24 cellular contexts compared by ENCODE assay signal in the genomic region with DNA sequence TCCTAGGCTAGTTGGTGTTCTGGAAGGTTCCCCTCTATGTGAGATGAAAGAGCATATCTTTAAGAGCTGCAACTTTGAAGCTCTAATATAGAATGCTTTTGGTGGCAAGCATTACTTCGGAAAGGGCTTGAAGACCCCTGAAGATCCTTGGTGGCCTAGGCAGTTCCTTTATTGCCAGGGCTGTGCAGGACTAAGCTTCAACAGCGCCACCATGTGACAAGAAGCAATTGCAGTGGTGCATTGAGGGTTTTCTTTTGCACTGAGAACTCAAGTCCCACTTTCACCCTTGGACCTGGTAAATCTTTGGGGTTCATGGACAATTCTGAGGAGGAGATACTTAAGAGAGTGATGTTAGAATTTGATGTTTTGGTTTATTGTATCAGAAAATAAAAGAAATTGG.
DNase-seq lines count a peak whose midpoint lies in the region; ATAC-seq, FAIRE-seq and TF ChIP-seq lines count a peak whose summit lies in the region.
"Had no signal": no experiment of that assay in that cellular context is flagged by ENCODE, and none has a peak within 500 bp of the region (broad histone marks: within the 10 kb centered on the region; RNA-seq: fewer than 3 reads in every experiment).

No MANE protein-coding gene starts in this region.

- H3K4me3 Mint-ChIP-seq in neural progenitor cell = no peak overlapping the region
- H3K4me3 Mint-ChIP-seq: activated CD4-positive, alpha-beta memory T cell treated with anti-CD3 and anti-CD28 coated beads, Interleukin-2, amount 10 ng/mL, durations not matched to agents 7 days and 5 days; activated naive CD4-positive, alpha-beta T cell treated with anti-CD3 and anti-CD28 coated beads, Interleukin-2, amount 50 U/mL, for 24 hours; natural killer cell treated with Interleukin-12 subunit alpha and Interleukin-12 subunit beta and Interleukin-15 and Interleukin-18, amount 100 ng/mL, for 72 hours; T-cell had no signal

- H3K27me3 ChIP-seq in SK-N-SH (ENCODE audit: insufficient read depth) = no peaks in the 10 kb centered on the region; the same call in 1 of the 2 replicates
- H3K27me3 ChIP-seq in Loucy (ENCODE audit: insufficient read depth, low read length, poor library complexity, severe bottlenecking) = no peaks in the 10 kb centered on the region
- H3K27me3 ChIP-seq in K562 (ENCODE audit: control insufficient read depth in 2 of 2, insufficient read depth in 2 of 2, low read length in 2 of 2) = peaks cover 0 to 8% of the 10 kb centered on the region in 2 experiments; a peak in 1 of 5 replicates
- no peaks in the 10 kb centered on the region for H3K27me3 ChIP-seq in neural progenitor cell
- H3K27me3 ChIP-seq: BLaER1 treated with 17β-estradiol and CSF1 and Interleukin-3, amounts not matched to agents 10 nM and 100 nM had no signal

- no peaks in the 10 kb centered on the region for H3K9me1 ChIP-seq in K562 (ENCODE audit: control insufficient read depth, insufficient read depth, low read length)

- WGBS in SK-N-SH (ENCODE audit: low lambda C conversion rate) = 27% methylated on average over 2 of the region's 2 CpGs
- 0% methylated on average over 2 of the region's 2 CpGs for WGBS in K562 (ENCODE audit: insufficient coverage, low coverage, missing lambda C conversion rate)

- DNase-seq in SK-N-SH (no peak), K562 (ENCODE audit: extremely low read depth in 1 of 4, low spot score in 3 of 4) (peak in 3 of 4 experiments; percentile 20 to 24 (median 20)), neural progenitor cell (ENCODE audit: low spot score) (no peak), UCSD-AML1 (lab: John Stamatoyannopoulos, UW; ENCODE audit: unreplicated experiment) (no peak)
- no peak for DNase-seq in activated CD8-positive, alpha-beta memory T cell treated with anti-CD3 and anti-CD28 coated beads, Interleukin-2, amount 50 U/mL, for 4 hours
- DNase-seq: activated CD4-positive, alpha-beta memory T cell treated with anti-CD3 and anti-CD28 coated beads, Interleukin-2, amount 10 ng/mL, durations not matched to agents 7 days and 5 days; activated T-cell treated with anti-CD3 and anti-CD28 coated beads, Interleukin-2, amount 50 U/mL, for 48 hours; kidney glomerular epithelial cell; mesenchymal stem cell; MM.1S; NCI-H1694 treated with DMSO at 0.1 percent for 48 hours; psoas muscle; T-cell had no signal

- no peak overlapping the region for H3K27ac ChIP-seq in SK-N-SH (ENCODE audit: low read depth in 2 of 2, low read length in 1 of 2)
- no peak overlapping the region for H3K27ac ChIP-seq in K562 (ENCODE audit: extremely low read depth, low read depth, low read length)
- no peak overlapping the region for H3K27ac ChIP-seq in neural progenitor cell
- H3K27ac ChIP-seq: A549; BLaER1 treated with 17β-estradiol and CSF1 and Interleukin-3, amounts not matched to agents 10 nM and 100 nM; coronary artery; psoas muscle had no signal

- no peaks in the 10 kb centered on the region for H3K79me2 ChIP-seq in SK-N-SH (ENCODE audit: insufficient read depth)
- H3K79me2 ChIP-seq in Loucy (ENCODE audit: insufficient read depth, low read length) = no peaks in the 10 kb centered on the region
- H3K79me2 ChIP-seq in K562 (ENCODE audit: control insufficient read depth, insufficient read depth, low read length) = no peaks in the 10 kb centered on the region
- H3K79me2 ChIP-seq in neural progenitor cell (ENCODE audit: low read depth) = no peaks in the 10 kb centered on the region

- no peaks in the 10 kb centered on the region for H3K27me3 Mint-ChIP-seq in neural progenitor cell (ENCODE audit: insufficient read depth, low read depth)

- no TSS peak for BruUV-seq in K562 (replicated peaks; lab: Mats Ljungman, UMichigan)

- H3K4me1 ChIP-seq in SK-N-SH (ENCODE audit: control insufficient read depth in 1 of 2, insufficient read depth in 2 of 2, low read depth in 1 of 2, low read length in 1 of 2) (peaks cover 0 to 10% of the 10 kb centered on the region in 2 experiments; a peak in 1 of 4 replicates), Loucy (ENCODE audit: insufficient read depth, low read length, poor library complexity, severe bottlenecking) (no peaks in the 10 kb centered on the region), K562 (replicated peaks in 1 of 2; ENCODE audit: control insufficient read depth in 2 of 2, insufficient read depth in 2 of 2, low read length in 2 of 2) (no peaks in the 10 kb centered on the region; a peak in 1 of 5 replicates), neural progenitor cell (no peaks in the 10 kb centered on the region)
- H3K4me1 ChIP-seq: A549, HAP-1, psoas muscle had no signal

- no peaks in the 10 kb centered on the region for H3K4me1 Mint-ChIP-seq in neural progenitor cell
- H3K4me1 Mint-ChIP-seq: activated CD4-positive, alpha-beta memory T cell treated with anti-CD3 and anti-CD28 coated beads, Interleukin-2, amount 10 ng/mL, durations not matched to agents 7 days and 5 days; activated naive CD4-positive, alpha-beta T cell treated with anti-CD3 and anti-CD28 coated beads, Interleukin-2, amount 50 U/mL, for 24 hours; T-cell had no signal

- no peak overlapping the region for H3K4me2 ChIP-seq in SK-N-SH
- H3K4me2 ChIP-seq in Loucy (ENCODE audit: low read depth, low read length, poor library complexity, severe bottlenecking) = no peak overlapping the region
- no peak overlapping the region for H3K4me2 ChIP-seq in K562 (ENCODE audit: insufficient read depth, low read length)
- H3K4me2 ChIP-seq in neural progenitor cell = no peak overlapping the region
- H3K4me2 ChIP-seq: A549; BLaER1 treated with 17β-estradiol and CSF1 and Interleukin-3, amounts not matched to agents 10 nM and 100 nM had no signal

- no peaks in the 10 kb centered on the region for H3K36me3 Mint-ChIP-seq in neural progenitor cell

- intact Hi-C loops in K562 (cut with micrococcal nuclease) = no loop called here

- peaks cover 13% of the 10 kb centered on the region for H3K9me3 Mint-ChIP-seq in neural progenitor cell
- H3K9me3 Mint-ChIP-seq: natural killer cell treated with Interleukin-12 subunit alpha and Interleukin-12 subunit beta and Interleukin-15 and Interleukin-18, amount 100 ng/mL, for 72 hours had no signal

- H3K9me3 ChIP-seq in SK-N-SH = no peaks in the 10 kb centered on the region
- H3K9me3 ChIP-seq in Loucy (ENCODE audit: insufficient read depth, low read depth, low read length) = peaks cover 6% of the 10 kb centered on the region; the same call in 1 of the 2 replicates
- no peaks in the 10 kb centered on the region; the same call in 1 of the 2 replicates for H3K9me3 ChIP-seq in K562 (replicated peaks; ENCODE audit: control insufficient read depth, insufficient read depth, low read depth, low read length)
- no peaks in the 10 kb centered on the region for H3K9me3 ChIP-seq in neural progenitor cell (ENCODE audit: low read depth)
- H3K9me3 ChIP-seq: HAP-1 had no signal

- no peak for ATAC-seq in SK-N-SH treated with all-trans-retinoic acid at 6 μM for 48 hours
- no peak for ATAC-seq in K562
- no peak for ATAC-seq in GM18520 (IDR thresholded peaks at IDR 0.05; ENCODE audit: unreplicated experiment)
- ATAC-seq: A549; natural killer cell treated with Interleukin-12 subunit alpha and Interleukin-12 subunit beta and Interleukin-15 and Interleukin-18, amount 100 ng/mL, for 72 hours; psoas muscle; T-cell had no signal

- POLR2A ChIA-PET in SK-N-SH (lab: Yijun Ruan, JAX) (no interaction called here), K562 (lab: Yijun Ruan, JAX) (interaction anchor here (0.7 kb wide), 1 partner anchor 24 kb away, joined by 3 read pairs; no protein-coding TSS in a partner anchor)

- no peak for TF ChIP-seq EP300 in SK-N-SH (IDR thresholded peaks at IDR 0.05; ENCODE audit: borderline replicate concordance in 1 of 2, low read depth in 1 of 2, low read length in 1 of 2)
- no peak for TF ChIP-seq EP300 in K562 (IDR thresholded peaks at IDR 0.05; ENCODE audit: low read length)

- CTCF ChIA-PET in SK-N-SH (lab: Yijun Ruan, JAX) (no interaction called here), K562 (lab: Yijun Ruan, JAX; ENCODE audit: low intra/inter-chr PET ratio) (no interaction called here)

- H2AFZ ChIP-seq in SK-N-SH (ENCODE audit: low read depth) (no peak overlapping the region), Loucy (ENCODE audit: low read length) (no peak overlapping the region), K562 (ENCODE audit: low read depth, low read length) (no peak overlapping the region), neural progenitor cell (replicated peaks) (no peak overlapping the region)

- TF ChIP-seq POLR2A in K562 (conservative IDR thresholded peaks at IDR 0.05) = no peak

- in situ Hi-C loops in K562 (cut with MboI) = no loop called here

- TF ChIP-seq CTCF in SK-N-SH (IDR thresholded peaks at IDR 0.05) = peak; percentile 19; the same call in 1 of the 2 replicates
- peak; percentile 44 for TF ChIP-seq CTCF in Loucy (conservative IDR thresholded peaks at IDR 0.05; ENCODE audit: low read length)
- peak; percentile 21 to 41 (median 39); a peak in 3 of 6 replicates for TF ChIP-seq CTCF in K562 (IDR thresholded peaks at IDR 0.05 in 2 of 3, conservative IDR thresholded peaks at IDR 0.05 in 1 of 3; ENCODE audit: insufficient read depth in 2 of 3, low read depth in 1 of 3, low read length in 3 of 3)
- TF ChIP-seq CTCF in neural progenitor cell (IDR thresholded peaks at IDR 0.05) = peak; percentile 21

- no peak overlapping the region for H3K27ac Mint-ChIP-seq in neural progenitor cell
- H3K27ac Mint-ChIP-seq: activated CD4-positive, alpha-beta memory T cell treated with anti-CD3 and anti-CD28 coated beads, Interleukin-2, amount 10 ng/mL, durations not matched to agents 7 days and 5 days; activated naive CD4-positive, alpha-beta T cell treated with anti-CD3 and anti-CD28 coated beads, Interleukin-2, amount 50 U/mL, for 24 hours; natural killer cell treated with Interleukin-12 subunit alpha and Interleukin-12 subunit beta and Interleukin-15 and Interleukin-18, amount 100 ng/mL, for 72 hours; T-cell had no signal

- H4K20me1 ChIP-seq in SK-N-SH (ENCODE audit: insufficient read depth) = no peaks in the 10 kb centered on the region
- H4K20me1 ChIP-seq in Loucy (ENCODE audit: insufficient read depth, low read length, poor library complexity, severe bottlenecking) = no peaks in the 10 kb centered on the region
- H4K20me1 ChIP-seq in K562 (replicated peaks; ENCODE audit: control insufficient read depth, insufficient read depth, low read length) = no peaks in the 10 kb centered on the region
- no peaks in the 10 kb centered on the region for H4K20me1 ChIP-seq in neural progenitor cell (ENCODE audit: low read depth)
- H4K20me1 ChIP-seq: BLaER1 treated with 17β-estradiol and CSF1 and Interleukin-3, amounts not matched to agents 10 nM and 100 nM had no signal

- H3K9me2 ChIP-seq in SK-N-SH (no peaks in the 10 kb centered on the region), Loucy (replicated peaks; ENCODE audit: low read depth, low read length) (no peaks in the 10 kb centered on the region)

- H3F3A ChIP-seq in SK-N-SH (replicated peaks; ENCODE audit: insufficient read depth) (no peaks in the 10 kb centered on the region), Loucy (ENCODE audit: low read depth) (no peaks in the 10 kb centered on the region), neural progenitor cell (ENCODE audit: low read depth) (no peaks in the 10 kb centered on the region)

- H3K9ac ChIP-seq in SK-N-SH = no peak overlapping the region
- no peak overlapping the region for H3K9ac ChIP-seq in Loucy (ENCODE audit: low read depth, low read length, poor library complexity, severe bottlenecking)
- no peak overlapping the region for H3K9ac ChIP-seq in K562 (ENCODE audit: insufficient read depth in 1 of 2, low read depth in 2 of 2, low read length in 2 of 2)
- H3K9ac ChIP-seq in neural progenitor cell = no peak overlapping the region
- H3K9ac ChIP-seq: BLaER1 treated with 17β-estradiol and CSF1 and Interleukin-3, amounts not matched to agents 10 nM and 100 nM had no signal

- TF ChIP-seq RAD21 in SK-N-SH (IDR thresholded peaks at IDR 0.05; ENCODE audit: low read length) = no peak
- TF ChIP-seq RAD21 in K562 (CRISPR knock-in tag; conservative IDR thresholded peaks at IDR 0.05 in 1 of 2, IDR thresholded peaks at IDR 0.05 in 1 of 2) = no peak

- H3K4me3 ChIP-seq in SK-N-SH (ENCODE audit: low read depth in 2 of 2, low read length in 1 of 2) = no peak overlapping the region
- no peak overlapping the region for H3K4me3 ChIP-seq in Loucy (ENCODE audit: low read length, poor library complexity, severe bottlenecking)
- H3K4me3 ChIP-seq in K562 = no peak overlapping the region
- H3K4me3 ChIP-seq in neural progenitor cell = no peak overlapping the region
- H3K4me3 ChIP-seq: A549; BLaER1 treated with 17β-estradiol and CSF1 and Interleukin-3, amounts not matched to agents 10 nM and 100 nM; coronary artery; HAP-1; psoas muscle had no signal

- H3K36me3 ChIP-seq in SK-N-SH (replicated peaks in 1 of 2; ENCODE audit: control insufficient read depth in 1 of 2, insufficient read depth in 2 of 2, low read length in 1 of 2) (no peaks in the 10 kb centered on the region), Loucy (ENCODE audit: insufficient read depth, low read length) (no peaks in the 10 kb centered on the region), K562 (ENCODE audit: control insufficient read depth, insufficient read depth, low read length) (no peaks in the 10 kb centered on the region), neural progenitor cell (no peaks in the 10 kb centered on the region)
- H3K36me3 ChIP-seq: BLaER1 treated with 17β-estradiol and CSF1 and Interleukin-3, amounts not matched to agents 10 nM and 100 nM; HAP-1 had no signal

- no peak for FAIRE-seq in K562 (lab: Jason Lieb, UNC)
- FAIRE-seq: A549, astrocyte, frontal cortex had no signal

Comparison
In these comparisons a context has a peak if more than half of its experiments do, and no peak if none do; other contexts are left out.
1. DNase-seq: peak in K562 (3 of 4); none in SK-N-SH (single experiment), neural progenitor cell (single experiment), UCSD-AML1 (single experiment) and activated CD8-positive, alpha-beta memory T cell treated with anti-CD3 and anti-CD28 coated beads, Interleukin-2, amount 50 U/mL, for 4 hours (single experiment).
2. Peak in every context shown above with its lines, with median percentiles within 50 percentile points of each other: CTCF ChIP-seq.